Comparison of ENCODE assay signal across 18 cellular contexts in genomic region chr2:111983478-111984212, GRCh38.
A peak's percentile ranks its signal among the peaks of the same experiment; 100 is the strongest.
DNase-seq lines count a peak whose midpoint lies in the region; ATAC-seq, FAIRE-seq and TF ChIP-seq lines count a peak whose summit lies in the region.
"Had no signal": no experiment of that assay in that cellular context is flagged by ENCODE, and none has a peak within 500 bp of the region (broad histone marks: within the 10 kb centered on the region; RNA-seq: fewer than 3 reads in every experiment).

No MANE protein-coding gene starts in this region.

- ATAC-seq in GM18511 (IDR thresholded peaks at IDR 0.05; ENCODE audit: unreplicated experiment): no peak

- BruUV-seq in PC-9 (replicated peaks; lab: Mats Ljungman, UMichigan): TSS peak; percentile 52

- H4K20me1 ChIP-seq in PC-9 (ENCODE audit: insufficient read depth): no peaks in the 10 kb centered on the region
- peaks cover 4% of the 10 kb centered on the region for H4K20me1 ChIP-seq in smooth muscle cell (ENCODE audit: low read depth)

- no peak overlapping the region for H2AFZ ChIP-seq in PC-9
- H2AFZ ChIP-seq in smooth muscle cell (ENCODE audit: low read depth): no peak overlapping the region

- POLR2A ChIA-PET in PC-9 (lab: Charles Lee; ENCODE audit: unreplicated experiment): interaction anchor here (0.5 kb wide), 1 partner anchor 81 kb away, joined by 5 read pairs; no protein-coding TSS in a partner anchor

- no peaks in the 10 kb centered on the region for H3K27me3 ChIP-seq in PC-9 (ENCODE audit: insufficient read depth, low read depth)
- H3K27me3 ChIP-seq in esophagus (ENCODE audit: control insufficient read depth in 1 of 2, insufficient read depth in 2 of 2, low read length in 2 of 2): no peaks in the 10 kb centered on the region
- no peaks in the 10 kb centered on the region for H3K27me3 ChIP-seq in smooth muscle cell (ENCODE audit: low read depth)
- H3K27me3 ChIP-seq: Peyer's patch had no signal

- TF ChIP-seq CTCF in PC-9 (conservative IDR thresholded peaks at IDR 0.05) (no peak), smooth muscle cell (IDR thresholded peaks at IDR 0.05; ENCODE audit: borderline replicate concordance, insufficient read depth, poor library complexity, severe bottlenecking) (no peak)

- peak; percentile 48 for FAIRE-seq in GM12892 (lab: Jason Lieb, UNC)
- FAIRE-seq: GM12891 had no signal

- no peak for DNase-seq in GM12892 (ENCODE audit: insufficient read length)
- peak in 1 of 2 experiments; percentile 70 for DNase-seq in PC-9
- no peak for DNase-seq in smooth muscle cell (lab: John Stamatoyannopoulos, UW; ENCODE audit: unreplicated experiment)
- DNase-seq in activated effector memory CD4-positive, alpha-beta T cell treated with Interleukin-2 at 50 U/mL for 16 hours: no peak
- DNase-seq in HUDEP-2 (lab: John Stamatoyannopoulos, UW; ENCODE audit: unreplicated experiment in 76 of 76): no peak
- DNase-seq: CD8-positive, alpha-beta memory T cell; DMS 273 treated with DMSO at 0.1 percent for 48 hours; KBM-7; NCI-H1105; NCI-H187 treated with DMSO at 0.1 percent for 48 hours; NCI-H2171; NCI-H446 treated with DMSO at 0.1 percent for 48 hours; NCI-H774; Peyer's patch; SHP77 had no signal

- H3K36me3 ChIP-seq in PC-9 (ENCODE audit: low read depth): no peaks in the 10 kb centered on the region
- peaks cover 0 to 4% of the 10 kb centered on the region in 2 donors for H3K36me3 ChIP-seq in esophagus (ENCODE audit: control insufficient read depth in 2 of 2, insufficient read depth in 2 of 2, low read length in 1 of 2)
- no peaks in the 10 kb centered on the region for H3K36me3 ChIP-seq in smooth muscle cell (ENCODE audit: low read depth)

- CTCF ChIA-PET in PC-9 (lab: Charles Lee): interaction anchor here (0.5 to 0.6 kb wide), 2 partner anchors 240 to 1101 kb away, joined by 3 read pairs; no protein-coding TSS in a partner anchor

- H3K4me3 ChIP-seq in PC-9: no peak overlapping the region
- no peak overlapping the region for H3K4me3 ChIP-seq in esophagus (ENCODE audit: low read depth in 1 of 2, low read length in 2 of 2)
- H3K4me3 ChIP-seq in smooth muscle cell: no peak overlapping the region
- H3K4me3 ChIP-seq: Peyer's patch had no signal

- peaks cover 29% of the 10 kb centered on the region for H3K4me1 ChIP-seq in PC-9 (replicated peaks; ENCODE audit: insufficient read depth)
- peaks cover 0 to 4% of the 10 kb centered on the region in 2 donors for H3K4me1 ChIP-seq in esophagus (ENCODE audit: control insufficient read depth in 2 of 2, insufficient read depth in 2 of 2, low read length in 1 of 2)
- peaks cover 42% of the 10 kb centered on the region for H3K4me1 ChIP-seq in smooth muscle cell (ENCODE audit: low read depth)
- H3K4me1 ChIP-seq: Peyer's patch had no signal

- peaks cover 11% of the 10 kb centered on the region; the same call in 1 of the 2 replicates for H3K9me3 ChIP-seq in PC-9 (ENCODE audit: insufficient read depth, low read depth)
- H3K9me3 ChIP-seq in esophagus (ENCODE audit: control insufficient read depth in 2 of 2, insufficient read depth in 1 of 2, low read depth in 1 of 2, low read length in 1 of 2): no peaks in the 10 kb centered on the region
- H3K9me3 ChIP-seq in smooth muscle cell (replicated peaks; ENCODE audit: low read depth): no peaks in the 10 kb centered on the region
- H3K9me3 ChIP-seq: Peyer's patch had no signal

- no peaks in the 10 kb centered on the region for H3K79me2 ChIP-seq in PC-9 (ENCODE audit: low read depth)
- H3K79me2 ChIP-seq in smooth muscle cell (ENCODE audit: low read depth): no peaks in the 10 kb centered on the region

- intact Hi-C loops in PC-9 (cut with micrococcal nuclease; ENCODE audit: unreplicated experiment): loop anchor here (1.0 to 5.0 kb wide), 4 partner anchors 8 to 61 kb away; no protein-coding TSS in a partner anchor

- no peak overlapping the region for H3K9ac ChIP-seq in smooth muscle cell (ENCODE audit: low read depth)

- TF ChIP-seq POLR2A in GM12892 (IDR thresholded peaks at IDR 0.05; ENCODE audit: low read depth, low read length): no peak

- H3K4me2 ChIP-seq in PC-9 (peak overlapping the region; percentile 53), smooth muscle cell (no peak overlapping the region)

- no peaks in the 10 kb centered on the region for H3K9me2 ChIP-seq in PC-9 (ENCODE audit: insufficient read depth)

- H3K27ac ChIP-seq in PC-9 (peak overlapping the region; percentile 75), esophagus (ENCODE audit: low read depth in 2 of 2, low read length in 1 of 2) (peak overlapping the region; percentile 38 to 80), smooth muscle cell (ENCODE audit: low read depth) (peak overlapping the region; percentile 69)
- H3K27ac ChIP-seq: Peyer's patch had no signal

- WGBS in esophagus, 2 donors: 77 to 89% methylated on average over 8 of the region's 8 CpGs
- 81% methylated on average over 8 of the region's 8 CpGs for WGBS in smooth muscle cell (ENCODE audit: low lambda C conversion rate)

- H3F3A ChIP-seq in PC-9 (ENCODE audit: insufficient read depth, low read depth) (peaks cover 20% of the 10 kb centered on the region), smooth muscle cell (ENCODE audit: low read depth) (peaks cover 5% of the 10 kb centered on the region)
